In the genomic region with DNA sequence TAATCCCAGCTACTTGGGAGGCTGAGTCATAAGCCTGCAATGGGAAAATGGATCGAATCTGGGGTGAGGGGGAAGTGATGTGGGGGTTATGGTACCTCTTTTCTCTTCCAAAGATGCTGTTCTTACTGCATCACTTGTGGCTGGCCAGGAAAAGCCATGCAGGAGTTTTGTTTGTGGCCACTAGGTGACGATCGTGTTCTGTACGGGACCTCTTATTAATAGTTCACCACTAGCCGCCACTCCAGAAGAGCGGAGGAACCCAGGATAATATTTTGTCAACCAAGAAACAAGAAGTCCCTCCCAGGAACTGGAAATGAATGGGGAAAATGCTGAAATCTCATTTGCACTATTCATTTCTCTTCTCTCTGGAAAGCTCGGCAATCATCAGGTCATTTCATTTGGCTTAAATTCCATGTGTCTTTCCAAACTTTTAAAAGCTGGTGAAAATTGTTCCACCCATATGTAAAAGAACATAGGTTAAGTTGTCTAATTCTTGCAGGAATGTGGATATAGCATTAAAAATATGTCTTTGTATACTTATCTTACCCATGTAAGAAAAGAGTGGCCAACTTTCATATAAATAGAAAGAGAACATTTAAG, we compare ENCODE assay signal across 8 cellular contexts. TPM values are rescaled to one million over a fixed set of nuclear protein-coding genes. Genes with fewer than 3 reads are reported as not detected.
DNase-seq lines count a peak whose midpoint lies in the region; ATAC-seq and TF ChIP-seq lines count a peak whose summit lies in the region.

No MANE protein-coding gene starts in this region.

- no peaks in the 10 kb centered on the region for H3K4me1 ChIP-seq in osteoblast (ENCODE audit: insufficient read depth, low read length)

- H3K36me3 ChIP-seq in osteoblast (ENCODE audit: insufficient read depth, low read length) = no peaks in the 10 kb centered on the region

- H3K4me3 ChIP-seq in osteoblast (ENCODE audit: insufficient read depth, low read length) = no peak overlapping the region

- peaks cover 72% of the 10 kb centered on the region for H3K4me1 Mint-ChIP-seq in activated T-cell treated with anti-CD3 and anti-CD28 coated beads, Interleukin-2, amount 50 U/mL, for 24 hours (ENCODE audit: low read depth)

- peaks cover 75% of the 10 kb centered on the region for H3K36me3 Mint-ChIP-seq in activated T-cell treated with anti-CD3 and anti-CD28 coated beads, Interleukin-2, amount 50 U/mL, for 24 hours (ENCODE audit: low read depth)

- H3K4me3 Mint-ChIP-seq in activated T-cell treated with anti-CD3 and anti-CD28 coated beads, Interleukin-2, amount 50 U/mL, for 24 hours = no peak overlapping the region

- no peaks in the 10 kb centered on the region for H3K9me3 Mint-ChIP-seq in activated T-cell treated with anti-CD3 and anti-CD28 coated beads, Interleukin-2, amount 50 U/mL, for 24 hours

- peak; percentile 64 for DNase-seq in ELR (ENCODE audit: low read depth)
- DNase-seq in NCI-H526 treated with DMSO at 0.1 percent for 48 hours (lab: John Stamatoyannopoulos, UW) = peak; percentile 40
- no peak for DNase-seq in activated T-cell treated with anti-CD3 and anti-CD28 coated beads, Interleukin-2, amount 50 U/mL, for 24 hours
- peak; percentile 44 for DNase-seq in germinal center (ENCODE audit: low spot score)
- no peak for DNase-seq in osteoblast (ENCODE audit: insufficient read length, low spot score, missing footprints)
- DNase-seq in NK-92 treated with Interleukin-12 subunit alpha and Interleukin-12 subunit beta, amount 100 ng/mL, for 24 hours (lab: John Stamatoyannopoulos, UW) = no peak

- H3K27me3 Mint-ChIP-seq in activated T-cell treated with anti-CD3 and anti-CD28 coated beads, Interleukin-2, amount 50 U/mL, for 24 hours = no peaks in the 10 kb centered on the region

- TF ChIP-seq CTCF in osteoblast (IDR thresholded peaks at IDR 0.05; ENCODE audit: extremely low read depth, low read depth, low read length) = peak; percentile 96

- H3K9me3 ChIP-seq in osteoblast (ENCODE audit: low read depth, low read length) = no peaks in the 10 kb centered on the region

- H3K79me2 ChIP-seq in osteoblast (ENCODE audit: insufficient read depth, low read length) = no peaks in the 10 kb centered on the region

- no peaks in the 10 kb centered on the region for H3K27me3 ChIP-seq in osteoblast (ENCODE audit: insufficient read depth, low read length)

- peak overlapping the region; percentile 58 for H2AFZ ChIP-seq in osteoblast (ENCODE audit: low read length)

- H4K20me1 ChIP-seq in osteoblast (ENCODE audit: insufficient read depth, low read length) = no peaks in the 10 kb centered on the region

- ATAC-seq in GM21390 (IDR thresholded peaks at IDR 0.05; ENCODE audit: unreplicated experiment) (peak; percentile 97), HG03558 (IDR thresholded peaks at IDR 0.05; ENCODE audit: extremely low read depth, unreplicated experiment) (peak; percentile 86)

- no peak overlapping the region for H3K4me2 ChIP-seq in osteoblast (ENCODE audit: insufficient read depth, low read length)

- peak overlapping the region; percentile 81 for H3K27ac Mint-ChIP-seq in activated T-cell treated with anti-CD3 and anti-CD28 coated beads, Interleukin-2, amount 50 U/mL, for 24 hours

- no peak overlapping the region for H3K27ac ChIP-seq in osteoblast (ENCODE audit: low read depth, low read length)

RNA-seq across cellular contexts. Expression of gene GPR65, which starts 8.9 kb away (rescaled TPM):
- total RNA-seq in osteoblast = under 0.01 TPM in 2 replicates

RNA-seq across cellular contexts. Expression of gene GALC, which starts 20.9 kb away (rescaled TPM):
- 17.0 and 23.6 TPM in 2 replicates for total RNA-seq in osteoblast

Comparison
In these comparisons a context has a peak if more than half of its experiments do, and no peak if none do; other contexts are left out.
1. DNase-seq: peak in ELR (single experiment), NCI-H526 treated with DMSO at 0.1 percent for 48 hours (single experiment) and germinal center (single experiment); none in activated T-cell treated with anti-CD3 and anti-CD28 coated beads, Interleukin-2, amount 50 U/mL, for 24 hours (single experiment), osteoblast (single experiment) and NK-92 treated with Interleukin-12 subunit alpha and Interleukin-12 subunit beta, amount 100 ng/mL, for 24 hours (single experiment).